Comparison of ENCODE assay signal across 16 cellular contexts in the genomic region with DNA sequence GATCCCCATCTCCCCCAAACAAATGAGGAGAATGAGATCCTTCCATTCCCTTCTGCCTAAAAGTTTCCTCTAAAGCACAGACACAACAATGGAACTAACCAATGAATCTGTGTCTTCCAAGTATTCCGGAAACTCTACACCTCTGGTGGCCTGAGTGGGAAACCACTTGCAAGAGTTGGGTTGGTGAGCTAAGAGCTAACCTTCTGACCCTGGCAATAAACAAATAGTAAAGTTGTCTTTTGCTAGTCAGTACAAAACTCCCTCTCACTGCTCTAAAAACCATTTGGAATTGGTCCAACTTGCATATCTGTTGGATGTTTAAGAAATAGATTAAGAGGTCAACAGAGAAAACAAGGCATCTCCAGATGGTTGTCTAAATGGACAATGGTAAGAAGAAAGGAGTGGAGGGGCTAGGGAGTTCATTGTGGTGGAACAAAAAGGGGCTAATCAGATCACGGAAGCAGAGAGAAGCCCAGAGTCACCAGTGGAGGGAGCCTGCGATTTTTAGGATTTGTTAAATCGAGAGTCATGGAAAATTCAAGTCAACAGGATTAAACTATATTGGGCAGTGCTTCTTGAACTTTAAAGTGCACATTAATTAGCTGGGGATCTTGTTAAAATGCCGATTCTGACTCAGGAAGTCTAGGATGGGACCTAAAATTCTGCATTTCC.
DNase-seq lines count a peak whose midpoint lies in the region; ATAC-seq, FAIRE-seq and TF ChIP-seq lines count a peak whose summit lies in the region.
"Had no signal": no experiment of that assay in that cellular context is flagged by ENCODE, and none has a peak within 500 bp of the region (broad histone marks: within the 10 kb centered on the region; RNA-seq: fewer than 3 reads in every experiment).

No MANE protein-coding gene starts in this region.

- H2AFZ ChIP-seq in HCT116 (ENCODE audit: low read depth, low read length, poor library complexity, severe bottlenecking) (no peak overlapping the region), astrocyte (ENCODE audit: low read depth, low read length) (no peak overlapping the region)

- H3K4me2 ChIP-seq in HCT116 (ENCODE audit: low read length) (no peak overlapping the region), astrocyte (ENCODE audit: low read length) (no peak overlapping the region)
- H3K4me2 ChIP-seq: BLaER1 had no signal

- peaks cover 21% of the 10 kb centered on the region for H3K27me3 Mint-ChIP-seq in astrocyte (ENCODE audit: low read depth, unreplicated experiment)
- H3K27me3 Mint-ChIP-seq in activated CD8-positive, alpha-beta T cell treated with anti-CD3 and anti-CD28 coated beads for 36 hours: peaks cover 10% of the 10 kb centered on the region
- H3K27me3 Mint-ChIP-seq in activated CD8-positive, alpha-beta T cell treated with anti-CD3 and anti-CD28 coated beads, Interleukin-2, amount 10 ng/mL, durations not matched to agents 7 days and 5 days (ENCODE audit: low read depth): peaks cover 6% of the 10 kb centered on the region

- H3K79me2 ChIP-seq in HCT116 (ENCODE audit: insufficient read depth, low read length) (no peaks in the 10 kb centered on the region), astrocyte (ENCODE audit: insufficient read depth, low read length) (no peaks in the 10 kb centered on the region)

- no peaks in the 10 kb centered on the region for H3K4me1 Mint-ChIP-seq in astrocyte (ENCODE audit: low read depth, unreplicated experiment)
- H3K4me1 Mint-ChIP-seq in activated CD8-positive, alpha-beta T cell treated with anti-CD3 and anti-CD28 coated beads for 36 hours (ENCODE audit: low read depth): no peaks in the 10 kb centered on the region
- H3K4me1 Mint-ChIP-seq in activated CD8-positive, alpha-beta T cell treated with anti-CD3 and anti-CD28 coated beads, Interleukin-2, amount 10 ng/mL, durations not matched to agents 7 days and 5 days (ENCODE audit: low read depth): no peaks in the 10 kb centered on the region

- H3K4me3 Mint-ChIP-seq in astrocyte (ENCODE audit: unreplicated experiment): no peak overlapping the region
- no peak overlapping the region for H3K4me3 Mint-ChIP-seq in activated CD8-positive, alpha-beta T cell treated with anti-CD3 and anti-CD28 coated beads for 36 hours
- no peak overlapping the region for H3K4me3 Mint-ChIP-seq in activated CD8-positive, alpha-beta T cell treated with anti-CD3 and anti-CD28 coated beads, Interleukin-2, amount 10 ng/mL, durations not matched to agents 7 days and 5 days
- H3K4me3 Mint-ChIP-seq: activated naive CD4-positive, alpha-beta T cell treated with anti-CD3 and anti-CD28 coated beads for 36 hours had no signal

- no peaks in the 10 kb centered on the region for H3K36me3 Mint-ChIP-seq in astrocyte (ENCODE audit: low read depth, unreplicated experiment)
- H3K36me3 Mint-ChIP-seq in activated CD8-positive, alpha-beta T cell treated with anti-CD3 and anti-CD28 coated beads for 36 hours (ENCODE audit: low read depth): no peaks in the 10 kb centered on the region
- H3K36me3 Mint-ChIP-seq in activated CD8-positive, alpha-beta T cell treated with anti-CD3 and anti-CD28 coated beads, Interleukin-2, amount 10 ng/mL, durations not matched to agents 7 days and 5 days (ENCODE audit: low read depth): no peaks in the 10 kb centered on the region

- H3K27ac ChIP-seq in HCT116 (ENCODE audit: low read depth, low read length): no peak overlapping the region
- H3K27ac ChIP-seq in astrocyte (ENCODE audit: low read depth, low read length): no peak overlapping the region
- H3K27ac ChIP-seq: BLaER1, SK-N-MC, VCaP had no signal

- POLR2A ChIA-PET in HCT116 (lab: Charles Lee): no interaction called here
- POLR2A ChIA-PET in activated CD8-positive, alpha-beta T cell treated with anti-CD3 and anti-CD28 coated beads for 36 hours (lab: Charles Lee): interaction anchor here (0.9 kb wide), 1 partner anchor 15 kb away, joined by 4 read pairs; no protein-coding TSS in a partner anchor
- POLR2A ChIA-PET in activated CD8-positive, alpha-beta T cell treated with anti-CD3 and anti-CD28 coated beads, Interleukin-2, amount 10 ng/mL, durations not matched to agents 7 days and 5 days (lab: Charles Lee): no interaction called here

- H3K9me3 ChIP-seq in HCT116 (ENCODE audit: control insufficient read depth in 1 of 2, insufficient read depth in 1 of 2, low read depth in 1 of 2, low read length in 2 of 2) (no peaks in the 10 kb centered on the region), astrocyte (ENCODE audit: insufficient read depth, low read depth, low read length) (no peaks in the 10 kb centered on the region)
- H3K9me3 ChIP-seq: BLaER1 had no signal

- FAIRE-seq in astrocyte (lab: Jason Lieb, UNC): peak; percentile 32

- no peaks in the 10 kb centered on the region for H3K27me3 ChIP-seq in HCT116 (ENCODE audit: insufficient read depth, low read length)
- peaks cover 2% of the 10 kb centered on the region for H3K27me3 ChIP-seq in astrocyte (ENCODE audit: insufficient read depth, low read length)
- H3K27me3 ChIP-seq: BLaER1 had no signal

- H4K20me1 ChIP-seq in HCT116 (ENCODE audit: insufficient read depth) (no peaks in the 10 kb centered on the region), astrocyte (ENCODE audit: insufficient read depth, low read length) (no peaks in the 10 kb centered on the region)
- H4K20me1 ChIP-seq: BLaER1 had no signal

- no peaks in the 10 kb centered on the region for H3K9me2 ChIP-seq in HCT116 (ENCODE audit: insufficient read depth)

- intact Hi-C loops in HCT116 (cut with micrococcal nuclease): no loop called here
- intact Hi-C loops in activated CD8-positive, alpha-beta T cell treated with anti-CD3 and anti-CD28 coated beads for 36 hours (cut with micrococcal nuclease): no loop called here

- no peak for TF ChIP-seq POLR2A in HCT116 (IDR thresholded peaks at IDR 0.05; ENCODE audit: borderline replicate concordance, extremely low read depth, insufficient read depth, insufficient read length)

- TF ChIP-seq CTCF in AG09319 (IDR thresholded peaks at IDR 0.05; ENCODE audit: low read depth, low read length) (peak; percentile 11), HCT116 (IDR thresholded peaks at IDR 0.05 in 2 of 3, conservative IDR thresholded peaks at IDR 0.05 in 1 of 3; ENCODE audit: borderline replicate concordance in 1 of 3, insufficient read depth in 1 of 3, low read depth in 2 of 3, low read length in 2 of 3) (peak in 2 of 3 experiments; percentile 9 to 22; a peak in 1 of 6 replicates), astrocyte (IDR thresholded peaks at IDR 0.05; ENCODE audit: insufficient read depth, low read depth, low read length) (no peak)
- no peak for TF ChIP-seq CTCF in activated CD8-positive, alpha-beta T cell treated with anti-CD3 and anti-CD28 coated beads for 36 hours (IDR thresholded peaks at IDR 0.05)

- H3K9me3 Mint-ChIP-seq in astrocyte (ENCODE audit: unreplicated experiment): no peaks in the 10 kb centered on the region
- H3K9me3 Mint-ChIP-seq in activated CD8-positive, alpha-beta T cell treated with anti-CD3 and anti-CD28 coated beads for 36 hours: no peaks in the 10 kb centered on the region
- no peaks in the 10 kb centered on the region for H3K9me3 Mint-ChIP-seq in activated CD8-positive, alpha-beta T cell treated with anti-CD3 and anti-CD28 coated beads, Interleukin-2, amount 10 ng/mL, durations not matched to agents 7 days and 5 days (ENCODE audit: insufficient read depth)
- H3K9me3 Mint-ChIP-seq: activated naive CD4-positive, alpha-beta T cell treated with anti-CD3 and anti-CD28 coated beads for 36 hours had no signal

- H3K4me1 ChIP-seq in HCT116 (ENCODE audit: control insufficient read depth in 1 of 2, insufficient read depth in 2 of 2, low read length in 2 of 2) (no peaks in the 10 kb centered on the region), astrocyte (ENCODE audit: insufficient read depth, low read length) (no peaks in the 10 kb centered on the region)
- H3K4me1 ChIP-seq: BLaER1 had no signal

- no peak; the same call in 1 of the 2 replicates for ATAC-seq in HCT116
- ATAC-seq in activated CD8-positive, alpha-beta T cell treated with anti-CD3 and anti-CD28 coated beads for 36 hours: no peak
- no peak for ATAC-seq in activated CD8-positive, alpha-beta T cell treated with anti-CD3 and anti-CD28 coated beads, Interleukin-2, amount 10 ng/mL, durations not matched to agents 7 days and 5 days

- H3K4me3 ChIP-seq in HCT116 (replicated peaks in 1 of 2; ENCODE audit: low read depth in 1 of 2, low read length in 2 of 2) (no peak overlapping the region), astrocyte (ENCODE audit: insufficient read depth, low read depth, low read length) (no peak overlapping the region)
- H3K4me3 ChIP-seq: BLaER1, SK-N-MC had no signal

- CTCF ChIA-PET in HCT116 (lab: Charles Lee): no interaction called here
- CTCF ChIA-PET in activated CD8-positive, alpha-beta T cell treated with anti-CD3 and anti-CD28 coated beads for 36 hours (lab: Charles Lee): no interaction called here
- CTCF ChIA-PET in activated CD8-positive, alpha-beta T cell treated with anti-CD3 and anti-CD28 coated beads, Interleukin-2, amount 10 ng/mL, durations not matched to agents 7 days and 5 days (lab: Charles Lee): no interaction called here

- H3K36me3 ChIP-seq in HCT116 (ENCODE audit: control insufficient read depth in 1 of 2, insufficient read depth in 2 of 2, low read length in 2 of 2): no peaks in the 10 kb centered on the region
- H3K36me3 ChIP-seq in astrocyte (ENCODE audit: insufficient read depth, low read length): no peaks in the 10 kb centered on the region
- H3K36me3 ChIP-seq: BLaER1 had no signal

- peak; percentile 24; the same call in 1 of the 2 replicates for TF ChIP-seq RAD21 in HCT116 (IDR thresholded peaks at IDR 0.05; ENCODE audit: low read depth)

- no peak overlapping the region for H3K27ac Mint-ChIP-seq in astrocyte (ENCODE audit: unreplicated experiment)
- H3K27ac Mint-ChIP-seq in activated CD8-positive, alpha-beta T cell treated with anti-CD3 and anti-CD28 coated beads for 36 hours: no peak overlapping the region
- no peak overlapping the region for H3K27ac Mint-ChIP-seq in activated CD8-positive, alpha-beta T cell treated with anti-CD3 and anti-CD28 coated beads, Interleukin-2, amount 10 ng/mL, durations not matched to agents 7 days and 5 days
- H3K27ac Mint-ChIP-seq: activated naive CD4-positive, alpha-beta T cell treated with anti-CD3 and anti-CD28 coated beads for 36 hours had no signal

- no TSS peak for BruUV-seq in HCT116 (replicated peaks; lab: Mats Ljungman, UMichigan)

- DNase-seq in AG09319 (ENCODE audit: extremely low read depth, low read depth): no peak
- DNase-seq in HCT116 (ENCODE audit: low read depth, low spot score): no peak
- no peak for DNase-seq in astrocyte (ENCODE audit: low read depth)
- DNase-seq in left kidney (ENCODE audit: low read depth, low spot score): peak; percentile 59
- no peak for DNase-seq in NCI-H446 treated with DMSO at 0.1 percent for 48 hours (lab: John Stamatoyannopoulos, UW)
- no peak for DNase-seq in activated CD8-positive, alpha-beta T cell treated with anti-CD3 and anti-CD28 coated beads for 36 hours
- no peak for DNase-seq in activated CD8-positive, alpha-beta T cell treated with anti-CD3 and anti-CD28 coated beads, Interleukin-2, amount 10 ng/mL, durations not matched to agents 7 days and 5 days
- no peak for DNase-seq in AG20443 (ENCODE audit: low spot score)
- DNase-seq: activated naive CD4-positive, alpha-beta T cell treated with anti-CD3 and anti-CD28 coated beads for 36 hours; DMS79; Karpas-422; NCI-H187 treated with DMSO at 0.1 percent for 48 hours; substantia nigra had no signal

- no peak overlapping the region for H3K9ac ChIP-seq in HCT116 (ENCODE audit: low read length)
- H3K9ac ChIP-seq in astrocyte (ENCODE audit: low read length): no peak overlapping the region
- H3K9ac ChIP-seq: BLaER1 had no signal

- RAD21 ChIA-PET in HCT116 (lab: Charles Lee; ENCODE audit: low non-redundant PET in 1 of 2, low total read pairs in 2 of 2, uncharacterized antibody in 2 of 2, unreplicated experiment in 2 of 2): no interaction called here

Comparison
In these comparisons a context has a peak if more than half of its experiments do, and no peak if none do; other contexts are left out.
1. CTCF ChIP-seq: peak in AG09319 (single experiment) and HCT116 (2 of 3); none in astrocyte (single experiment) and activated CD8-positive, alpha-beta T cell treated with anti-CD3 and anti-CD28 coated beads for 36 hours (single experiment).